In the genomic region with DNA sequence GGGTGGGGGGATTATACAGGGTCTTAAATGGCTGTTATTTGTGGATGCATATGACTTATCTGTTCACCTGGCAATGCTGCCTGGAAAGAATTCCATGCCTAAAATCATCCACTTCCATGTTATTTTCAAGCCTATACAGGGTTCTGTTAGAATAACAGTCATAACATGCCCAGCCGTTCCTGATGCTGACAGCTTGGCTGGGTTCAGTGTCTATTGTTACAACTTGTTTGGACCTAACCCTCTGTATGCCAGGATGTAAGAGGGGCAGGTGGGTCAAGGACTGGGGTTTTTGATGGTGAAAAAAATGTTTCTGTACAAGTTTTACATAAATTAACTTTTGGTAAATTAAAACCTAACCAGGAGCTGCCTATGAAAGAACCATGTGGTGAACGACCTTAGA, we compare ENCODE assay signal across 1 cellular context.
TF ChIP-seq lines count a peak whose summit lies in the region.

No MANE protein-coding gene starts in this region.

TF ChIP-seq in HepG2, 621 proteins besides CTCF, POLR2A, EP300 and RAD21 (continued from another document):
- TF ChIP-seq, protein P1, sequence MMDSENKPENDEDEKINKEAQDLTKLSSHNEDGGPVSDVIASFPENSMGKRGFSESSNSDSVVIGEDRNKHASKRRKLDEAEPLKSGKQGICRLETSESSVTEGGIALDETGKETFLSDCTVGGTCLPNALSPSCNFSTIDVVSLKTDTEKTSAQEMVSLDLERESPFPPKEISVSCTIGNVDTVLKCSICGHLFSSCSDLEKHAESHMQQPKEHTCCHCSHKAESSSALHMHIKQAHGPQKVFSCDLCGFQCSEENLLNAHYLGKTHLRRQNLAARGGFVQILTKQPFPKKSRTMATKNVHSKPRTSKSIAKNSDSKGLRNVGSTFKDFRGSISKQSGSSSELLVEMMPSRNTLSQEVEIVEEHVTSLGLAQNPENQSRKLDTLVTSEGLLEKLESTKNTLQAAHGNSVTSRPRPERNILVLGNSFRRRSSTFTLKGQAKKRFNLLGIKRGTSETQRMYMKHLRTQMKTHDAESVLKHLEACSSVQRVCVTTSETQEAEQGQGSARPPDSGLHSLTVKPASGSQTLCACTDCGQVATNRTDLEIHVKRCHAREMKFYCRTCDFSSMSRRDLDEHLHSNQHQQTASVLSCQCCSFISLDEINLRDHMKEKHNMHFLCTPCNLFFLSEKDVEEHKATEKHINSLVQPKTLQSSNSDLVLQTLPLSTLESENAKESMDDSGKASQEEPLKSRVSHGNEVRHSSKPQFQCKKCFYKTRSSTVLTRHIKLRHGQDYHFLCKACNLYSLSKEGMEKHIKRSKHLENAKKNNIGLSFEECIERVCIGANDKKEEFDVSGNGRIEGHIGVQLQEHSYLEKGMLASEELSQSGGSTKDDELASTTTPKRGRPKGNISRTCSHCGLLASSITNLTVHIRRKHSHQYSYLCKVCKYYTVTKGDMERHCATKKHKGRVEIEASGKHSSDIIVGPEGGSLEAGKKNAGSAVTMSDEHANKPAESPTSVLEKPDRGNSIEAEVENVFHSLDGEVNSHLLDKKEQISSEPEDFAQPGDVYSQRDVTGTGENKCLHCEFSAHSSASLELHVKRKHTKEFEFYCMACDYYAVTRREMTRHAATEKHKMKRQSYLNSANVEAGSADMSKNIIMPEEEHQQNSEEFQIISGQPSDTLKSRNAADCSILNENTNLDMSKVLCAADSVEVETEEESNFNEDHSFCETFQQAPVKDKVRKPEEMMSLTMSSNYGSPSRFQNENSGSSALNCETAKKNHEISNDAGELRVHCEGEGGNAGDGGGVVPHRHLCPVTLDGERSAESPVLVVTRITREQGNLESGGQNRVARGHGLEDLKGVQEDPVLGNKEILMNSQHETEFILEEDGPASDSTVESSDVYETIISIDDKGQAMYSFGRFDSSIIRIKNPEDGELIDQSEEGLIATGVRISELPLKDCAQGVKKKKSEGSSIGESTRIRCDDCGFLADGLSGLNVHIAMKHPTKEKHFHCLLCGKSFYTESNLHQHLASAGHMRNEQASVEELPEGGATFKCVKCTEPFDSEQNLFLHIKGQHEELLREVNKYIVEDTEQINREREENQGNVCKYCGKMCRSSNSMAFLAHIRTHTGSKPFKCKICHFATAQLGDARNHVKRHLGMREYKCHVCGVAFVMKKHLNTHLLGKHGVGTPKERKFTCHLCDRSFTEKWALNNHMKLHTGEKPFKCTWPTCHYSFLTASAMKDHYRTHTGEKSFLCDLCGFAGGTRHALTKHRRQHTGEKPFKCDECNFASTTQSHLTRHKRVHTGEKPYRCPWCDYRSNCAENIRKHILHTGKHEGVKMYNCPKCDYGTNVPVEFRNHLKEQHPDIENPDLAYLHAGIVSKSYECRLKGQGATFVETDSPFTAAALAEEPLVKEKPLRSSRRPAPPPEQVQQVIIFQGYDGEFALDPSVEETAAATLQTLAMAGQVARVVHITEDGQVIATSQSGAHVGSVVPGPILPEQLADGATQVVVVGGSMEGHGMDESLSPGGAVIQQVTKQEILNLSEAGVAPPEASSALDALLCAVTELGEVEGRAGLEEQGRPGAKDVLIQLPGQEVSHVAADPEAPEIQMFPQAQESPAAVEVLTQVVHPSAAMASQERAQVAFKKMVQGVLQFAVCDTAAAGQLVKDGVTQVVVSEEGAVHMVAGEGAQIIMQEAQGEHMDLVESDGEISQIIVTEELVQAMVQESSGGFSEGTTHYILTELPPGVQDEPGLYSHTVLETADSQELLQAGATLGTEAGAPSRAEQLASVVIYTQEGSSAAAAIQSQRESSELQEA (CRISPR knock-in tag; IDR thresholded peaks at IDR 0.05; ENCODE audit: not compliant biosample characterization) = no peak
- no peak for TF ChIP-seq RFX3 (CRISPR knock-in tag; IDR thresholded peaks at IDR 0.05)
TF ChIP-seq in HepG2: peak in this region for 0.
